20 cellular contexts compared by ENCODE assay signal in genomic region chr2:45676088-45676487, GRCh38. TPM values are rescaled to one million over a fixed set of nuclear protein-coding genes. Genes with fewer than 3 reads are reported as not detected.
DNase-seq lines count a peak whose midpoint lies in the region; ATAC-seq and TF ChIP-seq lines count a peak whose summit lies in the region.
"Had no signal": no experiment of that assay in that cellular context is flagged by ENCODE, and none has a peak within 500 bp of the region (broad histone marks: within the 10 kb centered on the region; RNA-seq: fewer than 3 reads in every experiment).

No MANE protein-coding gene starts in this region.

- peak overlapping the region; percentile 77; the same call in 1 of the 2 replicates for H3K27ac ChIP-seq in Karpas-422 (ENCODE audit: low read length)
- peak overlapping the region; percentile 63 for H3K27ac ChIP-seq in epithelial cell of prostate
- H3K27ac ChIP-seq in subcutaneous abdominal adipose tissue (ENCODE audit: low read depth, low read length), result peak overlapping the region; percentile 64
- no peak overlapping the region for H3K27ac ChIP-seq in SK-N-SH (ENCODE audit: low read depth in 2 of 2, low read length in 1 of 2)
- no peak overlapping the region for H3K27ac ChIP-seq in mesendoderm (ENCODE audit: low read depth, low read length)
- H3K27ac ChIP-seq: testis had no signal

- H3K4me3 ChIP-seq in Karpas-422 (ENCODE audit: low read length) (no peak overlapping the region), subcutaneous abdominal adipose tissue (ENCODE audit: low read depth in 1 of 5, low read length in 5 of 5) (no peak overlapping the region), SK-N-SH (ENCODE audit: low read depth in 2 of 2, low read length in 1 of 2) (no peak overlapping the region), mesendoderm (ENCODE audit: low read length) (no peak overlapping the region)
- H3K4me3 ChIP-seq: testis had no signal

- no peak overlapping the region for H3K56ac ChIP-seq in mesendoderm (ENCODE audit: low read length)

- H3K9me3 ChIP-seq in Karpas-422 (ENCODE audit: low read length) (no peaks in the 10 kb centered on the region), subcutaneous abdominal adipose tissue (ENCODE audit: control insufficient read depth in 5 of 5, low read length in 5 of 5) (no peaks in the 10 kb centered on the region), SK-N-SH (no peaks in the 10 kb centered on the region)
- H3K9me3 ChIP-seq: testis had no signal

- H3K9ac ChIP-seq in Karpas-422 (ENCODE audit: low read length) (no peak overlapping the region), subcutaneous abdominal adipose tissue (ENCODE audit: low read length in 5 of 5) (peak overlapping the region in 1 of 5 donors; percentile 3), SK-N-SH (no peak overlapping the region), mesendoderm (ENCODE audit: low read length) (no peak overlapping the region)

- H3K4me1 Mint-ChIP-seq in mesothelial cell of epicardium, result peaks cover 46% of the 10 kb centered on the region
- H3K4me1 Mint-ChIP-seq in activated T-helper 17 cell treated with anti-CD3 and anti-CD28 coated beads, Interleukin-2, amount 50 U/mL, for 72 hours, result no peaks in the 10 kb centered on the region

- no peak for TF ChIP-seq CTCF in mesothelial cell of epicardium (IDR thresholded peaks at IDR 0.05; ENCODE audit: unreplicated experiment)
- TF ChIP-seq CTCF in SK-N-SH (IDR thresholded peaks at IDR 0.05), result no peak

- H3K23ac ChIP-seq in mesendoderm (ENCODE audit: low read length), result no peak overlapping the region

- no peak overlapping the region for H2BK5ac ChIP-seq in mesendoderm (ENCODE audit: low read length)

- no peak for TF ChIP-seq RAD21 in SK-N-SH (IDR thresholded peaks at IDR 0.05; ENCODE audit: low read length)

- no peak overlapping the region for H2BK120ac ChIP-seq in mesendoderm (ENCODE audit: low read depth, low read length)

- no peaks in the 10 kb centered on the region for H3K79me1 ChIP-seq in mesendoderm (ENCODE audit: low read length)

- H3K18ac ChIP-seq in mesendoderm (ENCODE audit: low read length), result no peak overlapping the region

- H3K4me3 Mint-ChIP-seq in mesothelial cell of epicardium, result no peak overlapping the region
- no peak overlapping the region for H3K4me3 Mint-ChIP-seq in activated T-helper 17 cell treated with anti-CD3 and anti-CD28 coated beads, Interleukin-2, amount 50 U/mL, for 72 hours
- H3K4me3 Mint-ChIP-seq: activated T-helper 1 cell treated with anti-CD3 and anti-CD28 coated beads, Interleukin-12 subunit alpha, Interleukin-12 subunit beta, Interleukin-2, Interleukin-4 antibody, amounts not matched to agents 30 ng/mL and 10 ng/mL and 1 ng/mL, durations not matched to agents 14 hours and 24 hours and 36 hours; CD4-positive, CD25-positive, alpha-beta regulatory T cell; WTC11 had no signal

- peaks cover 99% of the 10 kb centered on the region for H3K79me2 ChIP-seq in Karpas-422 (ENCODE audit: low read length)
- H3K79me2 ChIP-seq in SK-N-SH (ENCODE audit: insufficient read depth), result peaks cover 16% of the 10 kb centered on the region; the same call in 1 of the 2 replicates
- no peaks in the 10 kb centered on the region for H3K79me2 ChIP-seq in mesendoderm (ENCODE audit: control insufficient read depth, insufficient read depth, low read length)

- H4K8ac ChIP-seq in mesendoderm (ENCODE audit: low read depth, low read length), result no peak overlapping the region

- no peak for TF ChIP-seq EP300 in SK-N-SH (IDR thresholded peaks at IDR 0.05; ENCODE audit: borderline replicate concordance in 1 of 2, low read depth in 1 of 2, low read length in 1 of 2)

- CTCF ChIA-PET in SK-N-SH (lab: Yijun Ruan, JAX), result interaction anchor here (0.7 to 1.4 kb wide), 2 partner anchors 24 to 54 kb away, joined by 3 read pairs; no protein-coding TSS in a partner anchor

- no peaks in the 10 kb centered on the region for H3K9me2 ChIP-seq in Karpas-422 (replicated peaks; ENCODE audit: insufficient read depth, low read length)
- no peaks in the 10 kb centered on the region for H3K9me2 ChIP-seq in SK-N-SH

- no peak overlapping the region for H2BK15ac ChIP-seq in mesendoderm (replicated peaks; ENCODE audit: low read depth)

- POLR2A ChIA-PET in SK-N-SH (lab: Yijun Ruan, JAX), result no interaction called here

- no peaks in the 10 kb centered on the region for H3K36me3 Mint-ChIP-seq in mesothelial cell of epicardium
- H3K36me3 Mint-ChIP-seq in activated T-helper 17 cell treated with anti-CD3 and anti-CD28 coated beads, Interleukin-2, amount 50 U/mL, for 72 hours (ENCODE audit: low read depth), result no peaks in the 10 kb centered on the region
- H3K36me3 Mint-ChIP-seq: WTC11 had no signal

- no peaks in the 10 kb centered on the region for H3F3A ChIP-seq in SK-N-SH (replicated peaks; ENCODE audit: insufficient read depth)

- H3K27ac Mint-ChIP-seq in mesothelial cell of epicardium, result peak overlapping the region; percentile 95
- H3K27ac Mint-ChIP-seq in activated T-helper 17 cell treated with anti-CD3 and anti-CD28 coated beads, Interleukin-2, amount 50 U/mL, for 72 hours, result no peak overlapping the region
- H3K27ac Mint-ChIP-seq: activated T-helper 1 cell treated with anti-CD3 and anti-CD28 coated beads, Interleukin-12 subunit alpha, Interleukin-12 subunit beta, Interleukin-2, Interleukin-4 antibody, amounts not matched to agents 30 ng/mL and 10 ng/mL and 1 ng/mL, durations not matched to agents 14 hours and 24 hours and 36 hours; CD4-positive, CD25-positive, alpha-beta regulatory T cell; WTC11 had no signal

- H3K4me2 ChIP-seq in Karpas-422 (ENCODE audit: low read depth, low read length, poor library complexity, severe bottlenecking) (no peak overlapping the region), SK-N-SH (no peak overlapping the region), mesendoderm (ENCODE audit: low read length) (no peak overlapping the region)

- H4K5ac ChIP-seq in mesendoderm (ENCODE audit: low read length), result no peak overlapping the region

- no peak for DNase-seq in Karpas-422
- DNase-seq in epithelial cell of prostate (ENCODE audit: low read depth, low spot score), result no peak
- no peak for DNase-seq in mesothelial cell of epicardium (ENCODE audit: low spot score in 2 of 2, unreplicated experiment in 2 of 2)
- DNase-seq in NOMO-1 treated with DMSO at 0.1 percent for 48 hours (lab: John Stamatoyannopoulos, UW; ENCODE audit: unreplicated experiment), result no peak
- DNase-seq in SK-N-SH, result no peak
- DNase-seq in mesendoderm, result no peak
- DNase-seq: activated naive CD4-positive, alpha-beta T cell treated with anti-CD3 and anti-CD28 coated beads, Interleukin-2, amount 50 U/mL, for 16 hours; anterior cingulate cortex; CD4-positive, CD25-positive, alpha-beta regulatory T cell; central memory CD4-positive, alpha-beta T cell; dermis blood vessel endothelial cell; HCEC 1CT; NCI-H2029 treated with DMSO at 0.1 percent for 48 hours; NCI-H345; stimulated activated CD4-positive, alpha-beta T cell treated with anti-CD3 and anti-CD28 coated beads, Interleukin-1b, Interleukin-23, amount 100 ng/mL, for 48 hours; testis had no signal

- H4K20me1 ChIP-seq in Karpas-422 (ENCODE audit: insufficient read depth, low read depth, low read length) (peaks cover 20% of the 10 kb centered on the region; the same call in 1 of the 2 replicates), SK-N-SH (ENCODE audit: insufficient read depth) (no peaks in the 10 kb centered on the region)

- H3K4me1 ChIP-seq in Karpas-422 (ENCODE audit: low read length), result peaks cover 95% of the 10 kb centered on the region
- peaks cover 2 to 31% (median 22%) of the 10 kb centered on the region in 5 donors for H3K4me1 ChIP-seq in subcutaneous abdominal adipose tissue (ENCODE audit: control insufficient read depth in 5 of 5, insufficient read depth in 5 of 5, low read length in 5 of 5)
- H3K4me1 ChIP-seq in SK-N-SH (ENCODE audit: control insufficient read depth in 1 of 2, insufficient read depth in 2 of 2, low read depth in 1 of 2, low read length in 1 of 2), result peaks cover 0 to 26% of the 10 kb centered on the region in 2 experiments; a peak in 3 of 4 replicates
- H3K4me1 ChIP-seq in mesendoderm (ENCODE audit: control insufficient read depth, low read depth, low read length), result no peaks in the 10 kb centered on the region

- H3K27me3 ChIP-seq in Karpas-422 (ENCODE audit: low read length) (no peaks in the 10 kb centered on the region), subcutaneous abdominal adipose tissue (ENCODE audit: control insufficient read depth in 5 of 5, insufficient read depth in 4 of 5, low read length in 5 of 5) (no peaks in the 10 kb centered on the region), SK-N-SH (ENCODE audit: insufficient read depth) (no peaks in the 10 kb centered on the region), mesendoderm (ENCODE audit: insufficient read depth, low read length, poor library complexity) (no peaks in the 10 kb centered on the region)
- H3K27me3 ChIP-seq: testis had no signal

- H3K36me3 ChIP-seq in Karpas-422 (ENCODE audit: insufficient read depth, low read length) (peaks cover 7% of the 10 kb centered on the region; the same call in 1 of the 2 replicates), subcutaneous abdominal adipose tissue (ENCODE audit: control insufficient read depth in 5 of 5, insufficient read depth in 5 of 5, low read length in 5 of 5) (no peaks in the 10 kb centered on the region), SK-N-SH (replicated peaks in 1 of 2; ENCODE audit: control insufficient read depth in 1 of 2, insufficient read depth in 2 of 2, low read length in 1 of 2) (no peaks in the 10 kb centered on the region), mesendoderm (ENCODE audit: control insufficient read depth, insufficient read depth, low read length) (no peaks in the 10 kb centered on the region)

- H2AFZ ChIP-seq in Karpas-422 (ENCODE audit: low read length), result no peak overlapping the region
- H2AFZ ChIP-seq in SK-N-SH (ENCODE audit: low read depth), result no peak overlapping the region

- no peak for ATAC-seq in activated T-helper 17 cell treated with anti-CD3 and anti-CD28 coated beads, Interleukin-2, amount 50 U/mL, for 72 hours (replicated peaks)
- ATAC-seq: WTC11 had no signal

- no peaks in the 10 kb centered on the region for H3K9me3 Mint-ChIP-seq in mesothelial cell of epicardium
- no peaks in the 10 kb centered on the region for H3K9me3 Mint-ChIP-seq in activated T-helper 17 cell treated with anti-CD3 and anti-CD28 coated beads, Interleukin-2, amount 50 U/mL, for 72 hours
- H3K9me3 Mint-ChIP-seq: activated T-helper 1 cell treated with anti-CD3 and anti-CD28 coated beads, Interleukin-12 subunit alpha, Interleukin-12 subunit beta, Interleukin-2, Interleukin-4 antibody, amounts not matched to agents 30 ng/mL and 10 ng/mL and 1 ng/mL, durations not matched to agents 14 hours and 24 hours and 36 hours; CD4-positive, CD25-positive, alpha-beta regulatory T cell; WTC11 had no signal

- no peak overlapping the region for H2AK5ac ChIP-seq in mesendoderm (ENCODE audit: low read length)

- no peak overlapping the region for H3K4ac ChIP-seq in mesendoderm (ENCODE audit: low read depth, low read length)

- 96% methylated on average over 5 of the region's 5 CpGs for WGBS in SK-N-SH (ENCODE audit: low lambda C conversion rate)
- WGBS in mesendoderm (ENCODE audit: extremely low coverage, insufficient coverage, low lambda C conversion rate), result no CpG with 5 or more reads among the region's 5 CpGs

- no peaks in the 10 kb centered on the region for H3K27me3 Mint-ChIP-seq in mesothelial cell of epicardium (ENCODE audit: low read depth)
- no peaks in the 10 kb centered on the region for H3K27me3 Mint-ChIP-seq in activated T-helper 17 cell treated with anti-CD3 and anti-CD28 coated beads, Interleukin-2, amount 50 U/mL, for 72 hours

RNA-seq across cellular contexts. Expression of gene PRKCE, which starts 24.6 kb away (rescaled TPM):
- 61.8 and 94.7 TPM in 2 replicates for total RNA-seq in Karpas-422 (2014; rRNA removed; shearing (Covaris generic); ENCODE audit: low replicate concordance)
- total RNA-seq in mesothelial cell of epicardium, result 18.1 to 18.5 TPM (median 18.4 TPM) in 3 replicates
- polyA plus RNA-seq in SK-N-SH (2012; rRNA removed), result 16.3 and 20.4 TPM in 2 replicates
- 16.0 and 19.1 TPM in 2 replicates for polyA plus RNA-seq in SK-N-SH (2012; cell fraction: cytosol; rRNA removed)
- 11.9 and 20.1 TPM in 2 replicates for polyA plus RNA-seq in SK-N-SH (2012; cell fraction: nucleus; rRNA removed)
- 10 to 100 TPM; 15.9 to 16.6 TPM for total RNA-seq in activated T-helper 17 cell treated with anti-CD3 and anti-CD28 coated beads, Interleukin-2, amount 50 U/mL, for 72 hours
- 0.32 TPM for polyA plus RNA-seq in mesendoderm (2013, experiment 1 of 2)
- 0.38 TPM for polyA plus RNA-seq in mesendoderm (2013, experiment 2 of 2)

Comparison
In these comparisons a context has a peak if more than half of its experiments do, and no peak if none do; other contexts are left out.
1. H3K27ac ChIP-seq: peak in Karpas-422 (single experiment), epithelial cell of prostate (single experiment) and subcutaneous abdominal adipose tissue (single experiment); none in SK-N-SH (0 of 2) and mesendoderm (single experiment).